ENCODE assay signal across 15 cellular contexts in genomic region chr12:70247653-70248199, GRCh38. TPM values are rescaled to one million over a fixed set of nuclear protein-coding genes. Genes with fewer than 3 reads are reported as not detected.
DNase-seq lines count a peak whose midpoint lies in the region; ATAC-seq and TF ChIP-seq lines count a peak whose summit lies in the region.
"Had no signal": no experiment of that assay in that cellular context is flagged by ENCODE, and none has a peak within 500 bp of the region (broad histone marks: within the 10 kb centered on the region; RNA-seq: fewer than 3 reads in every experiment).

No MANE protein-coding gene starts in this region.

- H3K27me3 Mint-ChIP-seq in activated T-cell treated with anti-CD3 and anti-CD28 coated beads, Interleukin-2, amount 50 U/mL, for 72 hours (ENCODE audit: low read depth) = no peaks in the 10 kb centered on the region
- H3K27me3 Mint-ChIP-seq in stimulated activated naive CD8-positive, alpha-beta T cell treated with anti-CD3 and anti-CD28 coated beads, Interleukin-15, amount 100 ng/mL, for 72 hours = no peaks in the 10 kb centered on the region
- H3K27me3 Mint-ChIP-seq: naive B cell had no signal

- TF ChIP-seq POLR2A in NB4 (IDR thresholded peaks at IDR 0.05; ENCODE audit: extremely low read depth, insufficient read length) = no peak

- peak overlapping the region; percentile 23 for H3K4me3 ChIP-seq in NB4 (ENCODE audit: low read depth, low read length)
- no peak overlapping the region for H3K4me3 ChIP-seq in epithelial cell of esophagus (ENCODE audit: low read length)
- H3K4me3 ChIP-seq: left lung had no signal

- no peak for DNase-seq in activated T-cell treated with anti-CD3 and anti-CD28 coated beads, Interleukin-2, amount 50 U/mL, for 72 hours
- no peak for DNase-seq in activated T-cell treated with anti-CD3 and anti-CD28 coated beads, Interleukin-2, amount 50 U/mL, for 1 hour
- DNase-seq in NB4 (ENCODE audit: low read depth) (peak; percentile 21), epithelial cell of esophagus (ENCODE audit: low read depth) (peak; percentile 15), NCI-H187 treated with DMSO at 0.1 percent for 48 hours (lab: John Stamatoyannopoulos, UW) (no peak)
- no peak for DNase-seq in stimulated activated naive CD8-positive, alpha-beta T cell treated with anti-CD3 and anti-CD28 coated beads, Interleukin-15, amount 100 ng/mL, for 72 hours
- DNase-seq: activated CD4-positive, CD25-positive, alpha-beta regulatory T cell treated with anti-CD3 and anti-CD28 coated beads, Interleukin-2, amount 50 U/mL, for 72 hours; left lung; naive B cell; NCI-H446; right cardiac atrium; stimulated activated CD4-positive, alpha-beta T cell treated with anti-CD3 and anti-CD28 coated beads, Interleukin-4, amount 100 ng/mL, for 1 hour had no signal

- ATAC-seq in activated T-cell treated with anti-CD3 and anti-CD28 coated beads, Interleukin-2, amount 50 U/mL, for 72 hours (replicated peaks in 1 of 2) = no peak
- no peak for ATAC-seq in stimulated activated naive CD8-positive, alpha-beta T cell treated with anti-CD3 and anti-CD28 coated beads, Interleukin-15, amount 100 ng/mL, for 72 hours
- ATAC-seq in GM19397 (IDR thresholded peaks at IDR 0.05; ENCODE audit: unreplicated experiment) (no peak), HG02970 (IDR thresholded peaks at IDR 0.05; ENCODE audit: low FRiP score, unreplicated experiment) (no peak)
- ATAC-seq: left lung, Panc1, right cardiac atrium had no signal

- peak overlapping the region; percentile 86 for H3K27ac Mint-ChIP-seq in activated T-cell treated with anti-CD3 and anti-CD28 coated beads, Interleukin-2, amount 50 U/mL, for 72 hours
- peak overlapping the region in 1 of 2 donors; percentile 85 for H3K27ac Mint-ChIP-seq in stimulated activated naive CD8-positive, alpha-beta T cell treated with anti-CD3 and anti-CD28 coated beads, Interleukin-15, amount 100 ng/mL, for 72 hours

- TF ChIP-seq CTCF in NB4 (IDR thresholded peaks at IDR 0.05; ENCODE audit: low read depth, low read length) (no peak), epithelial cell of esophagus (IDR thresholded peaks at IDR 0.05; ENCODE audit: insufficient read depth, low read depth, low read length, missing control alignments) (no peak)

- peaks cover 8 to 19% of the 10 kb centered on the region in 2 donors for H3K36me3 Mint-ChIP-seq in activated T-cell treated with anti-CD3 and anti-CD28 coated beads, Interleukin-2, amount 50 U/mL, for 72 hours (ENCODE audit: insufficient read depth in 2 of 2)

- peak overlapping the region; percentile 23 to 71 for H3K4me3 Mint-ChIP-seq in activated T-cell treated with anti-CD3 and anti-CD28 coated beads, Interleukin-2, amount 50 U/mL, for 72 hours
- peak overlapping the region; percentile 8 to 33 for H3K4me3 Mint-ChIP-seq in stimulated activated naive CD8-positive, alpha-beta T cell treated with anti-CD3 and anti-CD28 coated beads, Interleukin-15, amount 100 ng/mL, for 72 hours

- H3K9me3 Mint-ChIP-seq in activated T-cell treated with anti-CD3 and anti-CD28 coated beads, Interleukin-2, amount 50 U/mL, for 72 hours = no peaks in the 10 kb centered on the region
- H3K9me3 Mint-ChIP-seq in stimulated activated naive CD8-positive, alpha-beta T cell treated with anti-CD3 and anti-CD28 coated beads, Interleukin-15, amount 100 ng/mL, for 72 hours = no peaks in the 10 kb centered on the region
- H3K9me3 Mint-ChIP-seq: naive B cell had no signal

- peaks cover 74% of the 10 kb centered on the region for H3K4me1 Mint-ChIP-seq in activated T-cell treated with anti-CD3 and anti-CD28 coated beads, Interleukin-2, amount 50 U/mL, for 72 hours (ENCODE audit: low read depth)
- peaks cover 52% of the 10 kb centered on the region for H3K4me1 Mint-ChIP-seq in stimulated activated naive CD8-positive, alpha-beta T cell treated with anti-CD3 and anti-CD28 coated beads, Interleukin-15, amount 100 ng/mL, for 72 hours

RNA-seq across cellular contexts. Expression of gene CNOT2, which starts 4.5 kb away (rescaled TPM):
- 10 to 100 TPM; 62.8 to 65.6 TPM for total RNA-seq in activated T-cell treated with anti-CD3 and anti-CD28 coated beads, Interleukin-2, amount 50 U/mL, for 72 hours

Comparison
In these comparisons a context has a peak if more than half of its experiments do, and no peak if none do; other contexts are left out.
1. DNase-seq: peak in NB4 (single experiment) and epithelial cell of esophagus (single experiment); none in activated T-cell treated with anti-CD3 and anti-CD28 coated beads, Interleukin-2, amount 50 U/mL, for 72 hours (0 of 2), activated T-cell treated with anti-CD3 and anti-CD28 coated beads, Interleukin-2, amount 50 U/mL, for 1 hour (single experiment), stimulated activated naive CD8-positive, alpha-beta T cell treated with anti-CD3 and anti-CD28 coated beads, Interleukin-15, amount 100 ng/mL, for 72 hours (0 of 2) and NCI-H187 treated with DMSO at 0.1 percent for 48 hours (single experiment).